Comparison of ENCODE assay signal across 8 cellular contexts in the genomic region with DNA sequence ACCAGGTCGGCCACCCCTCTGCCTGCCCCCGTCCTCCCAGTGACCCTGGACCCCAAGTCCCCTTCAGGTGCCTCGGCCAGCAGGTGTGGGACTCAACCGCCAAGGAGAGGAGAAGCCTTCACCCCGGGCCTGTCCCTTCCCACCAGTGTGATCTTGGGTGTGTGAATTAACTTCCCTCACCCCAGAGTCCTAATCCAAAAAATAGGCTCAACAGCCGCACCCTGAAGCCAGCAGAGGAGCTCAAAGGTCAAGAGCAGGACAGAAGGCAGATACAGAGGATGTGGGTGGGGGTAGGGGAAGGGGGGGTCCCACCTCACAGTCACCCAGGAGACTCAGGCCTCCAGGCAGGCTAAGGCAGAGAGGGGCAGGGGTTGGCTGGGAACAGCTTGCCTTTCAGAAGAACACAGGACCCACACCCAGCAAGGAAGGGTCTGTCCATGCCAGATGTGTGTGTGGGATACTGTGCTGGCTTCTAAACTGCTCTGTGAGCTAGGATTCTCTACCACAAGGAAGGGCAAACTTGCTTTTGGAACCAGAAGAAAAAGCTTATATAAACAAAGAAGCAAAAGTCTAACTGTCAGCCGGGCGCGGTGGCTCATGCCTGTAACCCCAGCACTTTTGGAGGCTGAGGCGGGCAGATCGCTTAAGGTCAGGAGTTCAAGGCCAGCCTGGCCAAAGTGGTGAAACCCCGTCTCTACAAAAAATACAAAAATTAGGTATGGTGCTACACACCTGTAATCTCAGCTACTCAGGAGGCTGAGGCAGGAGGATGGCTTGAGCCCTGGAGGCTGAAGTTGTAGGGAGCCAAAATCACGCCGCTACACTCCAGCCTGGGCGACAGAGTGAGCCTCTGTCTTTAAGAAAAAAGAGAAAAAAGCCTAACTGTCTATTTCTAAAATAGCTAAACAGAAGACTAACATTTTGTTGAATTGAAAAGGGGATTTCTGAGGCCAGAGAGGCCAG. TPM values are rescaled to one million over a fixed set of nuclear protein-coding genes. Genes with fewer than 3 reads are reported as not detected.
DNase-seq lines count a peak whose midpoint lies in the region; ATAC-seq and TF ChIP-seq lines count a peak whose summit lies in the region.

No MANE protein-coding gene starts in this region.

- intact Hi-C loops in activated CD8-positive, alpha-beta T cell treated with anti-CD3 and anti-CD28 coated beads for 36 hours (cut with micrococcal nuclease) = loop anchor here (5.0 kb wide), 1 partner anchor 38 kb away; no protein-coding TSS in a partner anchor
- intact Hi-C loops in right lobe of liver (cut with DNase I) = no loop called here

- H3K27me3 ChIP-seq in right lobe of liver (no peaks in the 10 kb centered on the region), thymus (ENCODE audit: control insufficient read depth, insufficient read depth) (no peaks in the 10 kb centered on the region)

- 27% methylated on average over 13 of the region's 15 CpGs for WGBS in right lobe of liver (ENCODE audit: insufficient coverage, low coverage, low lambda C conversion rate, missing lambda C conversion rate)
- 68% methylated on average over 15 of the region's 15 CpGs for WGBS in thymus

- H3K27ac ChIP-seq in right lobe of liver = peak overlapping the region in 2 of 3 donors; percentile 15 to 33
- peak overlapping the region; percentile 66 for H3K27ac ChIP-seq in thymus (ENCODE audit: low read depth)

- POLR2A ChIA-PET in activated CD8-positive, alpha-beta T cell treated with anti-CD3 and anti-CD28 coated beads for 36 hours (lab: Charles Lee) = interaction anchor here (0.8 to 6.7 kb wide), 13 partner anchors 8 to 437 kb away, joined by 3 to 81 read pairs (median 6); partner anchors contain the start of genes APRT, CDT1, CTU2 and RNF166

- H3K36me3 Mint-ChIP-seq in activated T-cell treated with anti-CD3 and anti-CD28 coated beads, Interleukin-2, amount 50 U/mL, for 4 hours (ENCODE audit: insufficient read depth) = no peaks in the 10 kb centered on the region
- H3K36me3 Mint-ChIP-seq in activated CD8-positive, alpha-beta T cell treated with anti-CD3 and anti-CD28 coated beads for 36 hours (ENCODE audit: low read depth) = no peaks in the 10 kb centered on the region

- H3K4me3 Mint-ChIP-seq in activated T-cell treated with anti-CD3 and anti-CD28 coated beads, Interleukin-2, amount 50 U/mL, for 4 hours = peak overlapping the region; percentile 87
- H3K4me3 Mint-ChIP-seq in activated CD8-positive, alpha-beta T cell treated with anti-CD3 and anti-CD28 coated beads for 36 hours = peak overlapping the region; percentile 68

- H3K9me3 Mint-ChIP-seq in activated T-cell treated with anti-CD3 and anti-CD28 coated beads, Interleukin-2, amount 50 U/mL, for 4 hours = no peaks in the 10 kb centered on the region
- H3K9me3 Mint-ChIP-seq in activated CD8-positive, alpha-beta T cell treated with anti-CD3 and anti-CD28 coated beads for 36 hours = no peaks in the 10 kb centered on the region

- peak overlapping the region; percentile 79 for H3K27ac Mint-ChIP-seq in activated CD8-positive, alpha-beta T cell treated with anti-CD3 and anti-CD28 coated beads for 36 hours

- no peak for TF ChIP-seq CTCF in activated CD8-positive, alpha-beta T cell treated with anti-CD3 and anti-CD28 coated beads for 36 hours (IDR thresholded peaks at IDR 0.05)
- TF ChIP-seq CTCF in right lobe of liver (IDR thresholded peaks at IDR 0.05) = no peak

- no peak for TF ChIP-seq POLR2A in right lobe of liver (IDR thresholded peaks at IDR 0.05)

- H3K9me3 ChIP-seq in right lobe of liver (no peaks in the 10 kb centered on the region), thymus (ENCODE audit: control insufficient read depth) (no peaks in the 10 kb centered on the region)

- H3K4me1 ChIP-seq in right lobe of liver (peaks cover 0 to 38% (median 22%) of the 10 kb centered on the region in 4 donors), thymus (ENCODE audit: control insufficient read depth, insufficient read depth, low read length) (peaks cover 24% of the 10 kb centered on the region)

- DNase-seq in activated T-cell treated with anti-CD3 and anti-CD28 coated beads, Interleukin-2, amount 50 U/mL, for 4 hours = no peak
- DNase-seq in activated T-cell treated with anti-CD3 and anti-CD28 coated beads for 4 hours (no peak), right lobe of liver (no peak), foreskin melanocyte (no peak), NCI-H526 (lab: John Stamatoyannopoulos, UW) (no peak), NCI-H2171 treated with DMSO at 0.1 percent for 48 hours (lab: John Stamatoyannopoulos, UW) (no peak)
- DNase-seq in activated CD8-positive, alpha-beta T cell treated with anti-CD3 and anti-CD28 coated beads for 36 hours = no peak

- H3K27me3 Mint-ChIP-seq in activated T-cell treated with anti-CD3 and anti-CD28 coated beads, Interleukin-2, amount 50 U/mL, for 4 hours (ENCODE audit: low read depth) = no peaks in the 10 kb centered on the region
- H3K27me3 Mint-ChIP-seq in activated CD8-positive, alpha-beta T cell treated with anti-CD3 and anti-CD28 coated beads for 36 hours = no peaks in the 10 kb centered on the region

- H3K36me3 ChIP-seq in right lobe of liver = no peaks in the 10 kb centered on the region
- H3K36me3 ChIP-seq in thymus (ENCODE audit: control insufficient read depth, insufficient read depth) = no peaks in the 10 kb centered on the region

- H3K4me3 ChIP-seq in right lobe of liver = no peak overlapping the region
- H3K4me3 ChIP-seq in thymus (ENCODE audit: low read length) = no peak overlapping the region

- no peak for ATAC-seq in activated T-cell treated with anti-CD3 and anti-CD28 coated beads, Interleukin-2, amount 50 U/mL, for 4 hours
- no peak for ATAC-seq in activated CD8-positive, alpha-beta T cell treated with anti-CD3 and anti-CD28 coated beads for 36 hours
- no peak for ATAC-seq in right lobe of liver

- peaks cover 53% of the 10 kb centered on the region for H3K4me1 Mint-ChIP-seq in activated T-cell treated with anti-CD3 and anti-CD28 coated beads, Interleukin-2, amount 50 U/mL, for 4 hours (ENCODE audit: low read depth)
- H3K4me1 Mint-ChIP-seq in activated CD8-positive, alpha-beta T cell treated with anti-CD3 and anti-CD28 coated beads for 36 hours (ENCODE audit: low read depth) = peaks cover 43% of the 10 kb centered on the region

- CTCF ChIA-PET in activated CD8-positive, alpha-beta T cell treated with anti-CD3 and anti-CD28 coated beads for 36 hours (lab: Charles Lee) = interaction anchor here (0.9 to 6.5 kb wide), 14 partner anchors 13 to 97 kb away, joined by 3 to 37 read pairs (median 4); partner anchors contain the start of genes APRT and TRAPPC2L

RNA-seq across cellular contexts. Expression of gene PIEZO1, which starts 4.6 kb away (rescaled TPM):
- total RNA-seq in activated T-cell treated with anti-CD3 and anti-CD28 coated beads, Interleukin-2, amount 50 U/mL, for 4 hours = 100 to 1,000 TPM; 116 to 171 (median 139) TPM
- total RNA-seq in activated CD8-positive, alpha-beta T cell treated with anti-CD3 and anti-CD28 coated beads for 36 hours = 10 to 100 TPM; 87.7 to 91.8 TPM
- 10 to 100 TPM; 48.9 to 91.9 (median 64.4) TPM for total RNA-seq in right lobe of liver
- 115 TPM for polyA plus RNA-seq in thymus

RNA-seq across cellular contexts. Expression of gene CDT1, which starts 23.2 kb away (rescaled TPM):
- total RNA-seq in activated T-cell treated with anti-CD3 and anti-CD28 coated beads, Interleukin-2, amount 50 U/mL, for 4 hours = 10 to 100 TPM; 81.0 to 96.4 (median 87.2) TPM
- total RNA-seq in activated CD8-positive, alpha-beta T cell treated with anti-CD3 and anti-CD28 coated beads for 36 hours = 100 to 1,000 TPM; 180 to 182 TPM
- 1 to 10 TPM in 2 of 6 experiments, under 1 TPM in 4; 0.22 to 9.6 (median 0.42) TPM for total RNA-seq in right lobe of liver
- polyA plus RNA-seq in thymus = 1.4 TPM

RNA-seq across cellular contexts. Expression of gene APRT, which starts 31.3 kb away (rescaled TPM):
- 100 to 1,000 TPM; 534 to 566 (median 566) TPM for total RNA-seq in activated T-cell treated with anti-CD3 and anti-CD28 coated beads, Interleukin-2, amount 50 U/mL, for 4 hours
- total RNA-seq in activated CD8-positive, alpha-beta T cell treated with anti-CD3 and anti-CD28 coated beads for 36 hours = 100 to 1,000 TPM; 236 to 240 TPM
- total RNA-seq in right lobe of liver = 100 to 1,000 TPM in 2 of 6 experiments, 10 to 100 TPM in 4; 61.4 to 120 (median 74.1) TPM
- polyA plus RNA-seq in thymus = 122 TPM

Comparison
In these comparisons a context has a peak if more than half of its experiments do, and no peak if none do; other contexts are left out.
1. RNA of gene CDT1, which starts 23.2 kb away (total RNA-seq): 180 to 182 TPM in activated CD8-positive, alpha-beta T cell treated with anti-CD3 and anti-CD28 coated beads for 36 hours and 81.0 to 96.4 TPM in activated T-cell treated with anti-CD3 and anti-CD28 coated beads, Interleukin-2, amount 50 U/mL, for 4 hours; 0.22 to 9.6 TPM in right lobe of liver; every median in the first group is over 4 times any median in the second.